ENCODE assay signal across 33 cellular contexts in the genomic region with DNA sequence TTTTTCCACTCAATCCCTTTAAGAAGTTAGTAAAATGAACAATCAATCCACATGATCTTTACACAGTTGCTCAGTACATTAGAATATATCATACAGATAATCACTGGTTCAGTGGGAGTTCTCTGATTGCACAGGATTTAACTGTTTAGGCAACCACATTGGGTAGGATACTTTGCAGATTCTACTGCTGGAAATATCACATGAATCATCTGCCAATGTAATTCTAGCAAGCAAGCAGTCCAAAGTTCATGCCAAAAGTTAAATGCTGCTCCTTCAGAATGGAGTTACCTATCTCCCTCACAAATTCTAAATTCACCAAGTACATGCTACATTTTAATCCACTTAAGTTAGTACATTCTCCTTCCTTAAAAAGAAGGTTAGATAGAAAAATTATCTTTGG. TPM values are rescaled to one million over a fixed set of nuclear protein-coding genes. Genes with fewer than 3 reads are reported as not detected.
DNase-seq lines count a peak whose midpoint lies in the region; ATAC-seq and TF ChIP-seq lines count a peak whose summit lies in the region.
"Had no signal": no experiment of that assay in that cellular context is flagged by ENCODE, and none has a peak within 500 bp of the region (broad histone marks: within the 10 kb centered on the region; RNA-seq: fewer than 3 reads in every experiment).

No MANE protein-coding gene starts in this region.

- H2AFZ ChIP-seq in mammary epithelial cell (ENCODE audit: low read depth, low read length): no peak overlapping the region

- dilution Hi-C loops in mammary epithelial cell (cut with HindIII; ENCODE audit: low sequenced_read_pairs): no loop called here

- no TSS peak for BruUV-seq in MCF 10A (replicated peaks; lab: Mats Ljungman, UMichigan)
- BruUV-seq in mammary epithelial cell (replicated peaks; lab: Mats Ljungman, UMichigan): no TSS peak

- no peak overlapping the region for H3K9ac ChIP-seq in mammary epithelial cell (ENCODE audit: insufficient read depth, low read length)

- H3K36me3 ChIP-seq in mammary epithelial cell (ENCODE audit: insufficient read depth, low read length) (no peaks in the 10 kb centered on the region), RWPE2 (ENCODE audit: low read depth) (no peaks in the 10 kb centered on the region)
- H3K36me3 ChIP-seq in naive thymus-derived CD4-positive, alpha-beta T cell (ENCODE audit: control insufficient read depth in 2 of 3, insufficient read depth in 3 of 3, low read length in 3 of 3): no peaks in the 10 kb centered on the region
- H3K36me3 ChIP-seq: suprapubic skin had no signal

- H3K27ac Mint-ChIP-seq in MCF 10A (ENCODE audit: low read depth, unreplicated experiment): no peak overlapping the region
- H3K27ac Mint-ChIP-seq in naive thymus-derived CD4-positive, alpha-beta T cell: no peak overlapping the region
- H3K27ac Mint-ChIP-seq: activated CD4-positive, alpha-beta T cell treated with anti-CD3 and anti-CD28 coated beads for 36 hours; activated naive CD8-positive, alpha-beta T cell treated with anti-CD3 and anti-CD28 coated beads, Interleukin-2, amount 10 ng/mL, durations not matched to agents 7 days and 5 days; activated T-cell treated with anti-CD3 and anti-CD28 coated beads, Interleukin-2, amount 50 U/mL, for 24 hours; CD4-positive, alpha-beta memory T cell; stimulated activated memory B cell treated with anti-CD40 and anti-IgM and Interleukin-4, amounts not matched to agents 10 μg/mL and 1 μg/mL and 100 μg/mL, for 72 hours; T-helper 2 cell treated with Interferon-gamma antibody and Interleukin-4, amounts not matched to agents 5 μg/mL and 100 μg/mL, for 36 hours had no signal

- H3K27me3 Mint-ChIP-seq in MCF 10A (ENCODE audit: insufficient read depth, unreplicated experiment): no peaks in the 10 kb centered on the region
- no peaks in the 10 kb centered on the region for H3K27me3 Mint-ChIP-seq in naive thymus-derived CD4-positive, alpha-beta T cell
- H3K27me3 Mint-ChIP-seq: activated CD4-positive, alpha-beta T cell treated with anti-CD3 and anti-CD28 coated beads for 36 hours; activated naive CD8-positive, alpha-beta T cell treated with anti-CD3 and anti-CD28 coated beads, Interleukin-2, amount 10 ng/mL, durations not matched to agents 7 days and 5 days; activated T-cell treated with anti-CD3 and anti-CD28 coated beads, Interleukin-2, amount 50 U/mL, for 24 hours; CD4-positive, alpha-beta memory T cell; stimulated activated memory B cell treated with anti-CD40 and anti-IgM and Interleukin-4, amounts not matched to agents 10 μg/mL and 1 μg/mL and 100 μg/mL, for 72 hours had no signal

- DNase-seq in MCF 10A (ENCODE audit: unreplicated experiment) (peak; percentile 26), mammary epithelial cell (no peak), RWPE2 (ENCODE audit: low spot score) (no peak), fibroblast of mammary gland (ENCODE audit: low read depth) (peak; percentile 46), COR-L47 (lab: John Stamatoyannopoulos, UW) (no peak), NAMALWA (ENCODE audit: low spot score) (no peak)
- DNase-seq in naive thymus-derived CD4-positive, alpha-beta T cell: no peak
- DNase-seq: activated CD4-positive, alpha-beta T cell treated with anti-CD3 and anti-CD28 coated beads for 36 hours; activated gamma-delta T cell; activated naive CD8-positive, alpha-beta T cell treated with anti-CD3 and anti-CD28 coated beads, Interleukin-2, amount 10 ng/mL, durations not matched to agents 7 days and 5 days; activated T-cell treated with anti-CD3 and anti-CD28 coated beads, Interleukin-2, amount 50 U/mL, for 24 hours; AML-193; CD4-positive, alpha-beta memory T cell; cerebellar nuclear complex; DMS 273 treated with DMSO at 0.1 percent for 48 hours; dorsolateral prefrontal cortex; foreskin melanocyte; GF-D8; H7; left colon; MM.1S; NCI-H1436 treated with DMSO at 0.1 percent for 48 hours; NCI-H2107; NCI-H510A treated with DMSO at 0.1 percent for 48 hours; SHP77; stimulated activated CD4-positive, alpha-beta T cell treated with anti-CD3 and anti-CD28 coated beads, Interleukin-4, amount 100 ng/mL, for 4 hours had no signal

- TF ChIP-seq CTCF in MCF 10A (IDR thresholded peaks at IDR 0.05; ENCODE audit: unreplicated experiment): no peak
- no peak for TF ChIP-seq CTCF in mammary epithelial cell (conservative IDR thresholded peaks at IDR 0.05 in 1 of 2, IDR thresholded peaks at IDR 0.05 in 1 of 2; ENCODE audit: extremely low read depth in 1 of 2, insufficient read depth in 1 of 2, low read depth in 1 of 2, low read length in 2 of 2)
- TF ChIP-seq CTCF in RWPE2 (IDR thresholded peaks at IDR 0.05; ENCODE audit: poor library complexity, severe bottlenecking): no peak
- no peak for TF ChIP-seq CTCF in fibroblast of mammary gland (conservative IDR thresholded peaks at IDR 0.05; ENCODE audit: control insufficient read depth, insufficient read depth, low read depth, low read length)

- peaks cover 13% of the 10 kb centered on the region for H3K4me1 Mint-ChIP-seq in MCF 10A (ENCODE audit: insufficient read depth, unreplicated experiment)
- no peaks in the 10 kb centered on the region for H3K4me1 Mint-ChIP-seq in naive thymus-derived CD4-positive, alpha-beta T cell
- H3K4me1 Mint-ChIP-seq: activated CD4-positive, alpha-beta T cell treated with anti-CD3 and anti-CD28 coated beads for 36 hours; activated naive CD8-positive, alpha-beta T cell treated with anti-CD3 and anti-CD28 coated beads, Interleukin-2, amount 10 ng/mL, durations not matched to agents 7 days and 5 days; CD4-positive, alpha-beta memory T cell; stimulated activated memory B cell treated with anti-CD40 and anti-IgM and Interleukin-4, amounts not matched to agents 10 μg/mL and 1 μg/mL and 100 μg/mL, for 72 hours had no signal

- peak; percentile 44 for ATAC-seq in RWPE2 (ENCODE audit: low read depth)
- ATAC-seq in HG03045 (IDR thresholded peaks at IDR 0.05; ENCODE audit: unreplicated experiment): no peak
- ATAC-seq in naive thymus-derived CD4-positive, alpha-beta T cell: no peak
- ATAC-seq: activated CD4-positive, alpha-beta T cell treated with anti-CD3 and anti-CD28 coated beads for 36 hours; K562; left colon; sciatic nerve; stimulated activated memory B cell treated with anti-CD40 and anti-IgM and Interleukin-4, amounts not matched to agents 10 μg/mL and 1 μg/mL and 100 μg/mL, for 72 hours had no signal

- no peaks in the 10 kb centered on the region for H3K27me3 ChIP-seq in mammary epithelial cell (ENCODE audit: insufficient read depth, low read length)
- no peaks in the 10 kb centered on the region for H3K27me3 ChIP-seq in RWPE2 (ENCODE audit: insufficient read depth, poor library complexity, severe bottlenecking)
- H3K27me3 ChIP-seq in naive thymus-derived CD4-positive, alpha-beta T cell (ENCODE audit: control insufficient read depth in 2 of 2, insufficient read depth in 2 of 2, low read length in 2 of 2): no peaks in the 10 kb centered on the region
- H3K27me3 ChIP-seq: dorsolateral prefrontal cortex, suprapubic skin had no signal

- POLR2A ChIA-PET in MCF 10A (lab: Yijun Ruan, JAX): interaction anchor here (0.9 kb wide), 1 partner anchor 14 kb away, joined by 3 read pairs; no protein-coding TSS in a partner anchor
- POLR2A ChIA-PET in naive thymus-derived CD4-positive, alpha-beta T cell (lab: Charles Lee): no interaction called here

- H3K9me3 Mint-ChIP-seq in MCF 10A (ENCODE audit: unreplicated experiment): peaks cover 7% of the 10 kb centered on the region
- peaks cover 0 to 10% (median 2%) of the 10 kb centered on the region in 11 donors for H3K9me3 Mint-ChIP-seq in naive thymus-derived CD4-positive, alpha-beta T cell
- H3K9me3 Mint-ChIP-seq: activated T-cell treated with anti-CD3 and anti-CD28 coated beads, Interleukin-2, amount 50 U/mL, for 24 hours had no signal

- no peaks in the 10 kb centered on the region for H4K20me1 ChIP-seq in mammary epithelial cell (ENCODE audit: insufficient read depth, low read length)

- H3K4me3 Mint-ChIP-seq in MCF 10A (ENCODE audit: unreplicated experiment): no peak overlapping the region
- H3K4me3 Mint-ChIP-seq in naive thymus-derived CD4-positive, alpha-beta T cell: no peak overlapping the region
- H3K4me3 Mint-ChIP-seq: activated CD4-positive, alpha-beta T cell treated with anti-CD3 and anti-CD28 coated beads for 36 hours; activated naive CD8-positive, alpha-beta T cell treated with anti-CD3 and anti-CD28 coated beads, Interleukin-2, amount 10 ng/mL, durations not matched to agents 7 days and 5 days; activated T-cell treated with anti-CD3 and anti-CD28 coated beads, Interleukin-2, amount 50 U/mL, for 24 hours; CD4-positive, alpha-beta memory T cell; stimulated activated memory B cell treated with anti-CD40 and anti-IgM and Interleukin-4, amounts not matched to agents 10 μg/mL and 1 μg/mL and 100 μg/mL, for 72 hours; T-helper 2 cell treated with Interferon-gamma antibody and Interleukin-4, amounts not matched to agents 5 μg/mL and 100 μg/mL, for 36 hours had no signal

- no peaks in the 10 kb centered on the region for H3K36me3 Mint-ChIP-seq in MCF 10A (ENCODE audit: insufficient read depth, unreplicated experiment)
- no peaks in the 10 kb centered on the region for H3K36me3 Mint-ChIP-seq in naive thymus-derived CD4-positive, alpha-beta T cell
- H3K36me3 Mint-ChIP-seq: activated naive CD8-positive, alpha-beta T cell treated with anti-CD3 and anti-CD28 coated beads, Interleukin-2, amount 10 ng/mL, durations not matched to agents 7 days and 5 days; CD4-positive, alpha-beta memory T cell; stimulated activated memory B cell treated with anti-CD40 and anti-IgM and Interleukin-4, amounts not matched to agents 10 μg/mL and 1 μg/mL and 100 μg/mL, for 72 hours had no signal

- no peak overlapping the region for H3K4me2 ChIP-seq in mammary epithelial cell (ENCODE audit: insufficient read depth, low read depth, low read length)

- no peak overlapping the region for H3K27ac ChIP-seq in mammary epithelial cell (ENCODE audit: insufficient read depth, low read depth, low read length)
- peak overlapping the region; percentile 76 for H3K27ac ChIP-seq in RWPE2 (ENCODE audit: poor library complexity, severe bottlenecking)
- no peak overlapping the region for H3K27ac ChIP-seq in naive thymus-derived CD4-positive, alpha-beta T cell (ENCODE audit: low read depth, low read length)
- H3K27ac ChIP-seq: 22Rv1, dorsolateral prefrontal cortex, suprapubic skin had no signal

- intact Hi-C loops in MCF 10A (cut with micrococcal nuclease) (no loop called here), mammary epithelial cell (cut with micrococcal nuclease) (no loop called here)
- intact Hi-C loops in naive thymus-derived CD4-positive, alpha-beta T cell (cut with micrococcal nuclease): no loop called here

- CTCF ChIA-PET in MCF 10A (lab: Yijun Ruan, JAX): no interaction called here
- CTCF ChIA-PET in mammary epithelial cell (lab: Charles Lee; ENCODE audit: low non-redundant PET): no interaction called here
- CTCF ChIA-PET in naive thymus-derived CD4-positive, alpha-beta T cell (lab: Charles Lee): no interaction called here

- no peak overlapping the region for H3K4me3 ChIP-seq in mammary epithelial cell (replicated peaks in 1 of 3; ENCODE audit: insufficient read depth in 1 of 3, low read depth in 2 of 3, low read length in 3 of 3)
- no peak overlapping the region for H3K4me3 ChIP-seq in RWPE2 (ENCODE audit: severe bottlenecking)
- H3K4me3 ChIP-seq in fibroblast of mammary gland (ENCODE audit: control insufficient read depth, low read depth, low read length): no peak overlapping the region
- H3K4me3 ChIP-seq in naive thymus-derived CD4-positive, alpha-beta T cell (ENCODE audit: low read length): no peak overlapping the region
- H3K4me3 ChIP-seq: dorsolateral prefrontal cortex, K562, suprapubic skin had no signal

- in situ Hi-C loops in mammary epithelial cell (cut with MboI; ENCODE audit: low sequenced_read_pairs in 2 of 2): no loop called here

- H3K9me3 ChIP-seq in mammary epithelial cell (replicated peaks; ENCODE audit: insufficient read depth, low read length) (no peaks in the 10 kb centered on the region), RWPE2 (ENCODE audit: severe bottlenecking) (no peaks in the 10 kb centered on the region)
- H3K9me3 ChIP-seq in naive thymus-derived CD4-positive, alpha-beta T cell (ENCODE audit: control insufficient read depth in 2 of 3, low read length in 3 of 3): no peaks in the 10 kb centered on the region
- H3K9me3 ChIP-seq: suprapubic skin had no signal

- H3K4me1 ChIP-seq in mammary epithelial cell (ENCODE audit: insufficient read depth, low read length) (no peaks in the 10 kb centered on the region), RWPE2 (ENCODE audit: insufficient read depth, poor library complexity, severe bottlenecking) (peaks cover 19% of the 10 kb centered on the region)
- no peaks in the 10 kb centered on the region for H3K4me1 ChIP-seq in naive thymus-derived CD4-positive, alpha-beta T cell (ENCODE audit: control insufficient read depth in 2 of 2, insufficient read depth in 2 of 2, low read length in 2 of 2)
- H3K4me1 ChIP-seq: suprapubic skin had no signal

- H3K79me2 ChIP-seq in mammary epithelial cell (ENCODE audit: insufficient read depth, low read length): no peaks in the 10 kb centered on the region

RNA-seq across cellular contexts. Expression of gene NEGR1, which starts 52.4 kb away (rescaled TPM):
- 3.5 and 4.1 TPM in 2 replicates for total RNA-seq in MCF 10A (2022)
- 1 to 10 TPM in 1 of 2 donors, under 1 TPM in 1; 0.17 to 2.0 TPM for total RNA-seq in mammary epithelial cell
- polyA plus RNA-seq in mammary epithelial cell: 0.19 TPM
- polyA minus RNA-seq in mammary epithelial cell: 0.10 TPM
- 1 to 10 TPM in 1 of 5 experiments, under 1 TPM in 1, not detected in 3; 0.08 to 1.2 TPM for total RNA-seq in naive thymus-derived CD4-positive, alpha-beta T cell
- polyA plus RNA-seq in naive thymus-derived CD4-positive, alpha-beta T cell: not detected
- total RNA-seq: activated CD4-positive, alpha-beta T cell treated with anti-CD3 and anti-CD28 coated beads for 36 hours; activated naive CD8-positive, alpha-beta T cell treated with anti-CD3 and anti-CD28 coated beads, Interleukin-2, amount 10 ng/mL, durations not matched to agents 7 days and 5 days; CD4-positive, alpha-beta memory T cell; K562 had no signal
- polyA plus RNA-seq: CD4-positive, alpha-beta memory T cell; K562 had no signal

Comparison
In these comparisons a context has a peak if more than half of its experiments do, and no peak if none do; other contexts are left out.
1. DNase-seq: peak in MCF 10A (single experiment) and fibroblast of mammary gland (single experiment); none in mammary epithelial cell (single experiment), RWPE2 (single experiment), COR-L47 (single experiment), naive thymus-derived CD4-positive, alpha-beta T cell (0 of 9) and NAMALWA (single experiment).